ENCODE assay signal across 20 cellular contexts in the genomic region with DNA sequence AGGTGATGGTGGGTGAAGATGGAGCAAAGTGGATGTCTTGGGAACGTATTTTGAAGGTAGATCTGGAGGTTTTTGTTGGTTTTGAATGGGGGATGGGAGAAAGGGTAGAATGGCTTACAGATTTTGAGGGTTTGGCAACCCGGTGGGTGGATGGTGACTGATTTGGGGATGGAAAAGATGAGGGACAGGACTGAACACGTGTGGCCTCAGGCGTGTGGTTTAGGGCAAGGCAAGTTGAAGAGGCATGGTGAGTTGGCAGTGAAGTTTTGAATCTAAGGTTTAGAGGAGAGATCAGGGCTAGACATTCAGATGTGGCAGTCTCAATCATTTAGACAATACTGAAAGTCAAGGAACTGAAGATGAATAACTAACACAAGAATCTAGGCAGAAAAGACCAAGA. TPM values are rescaled to one million over a fixed set of nuclear protein-coding genes. Genes with fewer than 3 reads are reported as not detected.
A peak's percentile ranks its signal among the peaks of the same experiment; 100 is the strongest.
DNase-seq lines count a peak whose midpoint lies in the region; ATAC-seq and TF ChIP-seq lines count a peak whose summit lies in the region.
"Had no signal": no experiment of that assay in that cellular context is flagged by ENCODE, and none has a peak within 500 bp of the region (broad histone marks: within the 10 kb centered on the region; RNA-seq: fewer than 3 reads in every experiment).

No MANE protein-coding gene starts in this region.

- H3K9ac ChIP-seq in IMR-90 (ENCODE audit: low read depth, low read length) = no peak overlapping the region
- H3K9ac ChIP-seq: neural progenitor cell had no signal

- no peak overlapping the region for H2BK20ac ChIP-seq in IMR-90 (ENCODE audit: low read depth, low read length)

- H3K9me1 ChIP-seq in IMR-90 (ENCODE audit: insufficient read depth, low read length) = peaks cover 4% of the 10 kb centered on the region

- H3K9me3 Mint-ChIP-seq in CD4-positive, CD25-positive, alpha-beta regulatory T cell = no peaks in the 10 kb centered on the region
- H3K9me3 Mint-ChIP-seq in activated naive CD4-positive, alpha-beta T cell treated with anti-CD3 and anti-CD28 coated beads, Interleukin-2, amount 50 U/mL, for 24 hours = no peaks in the 10 kb centered on the region
- H3K9me3 Mint-ChIP-seq: neural progenitor cell had no signal

- no peak overlapping the region for H2AK9ac ChIP-seq in IMR-90 (replicated peaks; ENCODE audit: low read depth, low read length, poor library complexity)

- intact Hi-C loops in IMR-90 (cut with micrococcal nuclease) = no loop called here

- H3K4me2 ChIP-seq in IMR-90 (ENCODE audit: low read depth, low read length) = no peak overlapping the region
- H3K4me2 ChIP-seq: neural progenitor cell had no signal

- TF ChIP-seq CTCF in IMR-90 (conservative IDR thresholded peaks at IDR 0.05; ENCODE audit: low read depth, low read length) = no peak

- TF ChIP-seq RAD21 in IMR-90 (IDR thresholded peaks at IDR 0.05; ENCODE audit: low read length) = no peak

- peak overlapping the region in 2 of 4 donors; percentile 1 to 73 for H3K4me3 Mint-ChIP-seq in CD4-positive, CD25-positive, alpha-beta regulatory T cell
- no peak overlapping the region for H3K4me3 Mint-ChIP-seq in activated naive CD4-positive, alpha-beta T cell treated with anti-CD3 and anti-CD28 coated beads, Interleukin-2, amount 50 U/mL, for 24 hours
- H3K4me3 Mint-ChIP-seq: neural progenitor cell had no signal

- peaks cover 9% of the 10 kb centered on the region for H3K4me1 ChIP-seq in CD4-positive, CD25-positive, alpha-beta regulatory T cell (ENCODE audit: control insufficient read depth, insufficient read depth, low read length, poor library complexity, severe bottlenecking)
- H3K4me1 ChIP-seq in IMR-90 (ENCODE audit: control insufficient read depth, insufficient read depth, low read length) = peaks cover 3% of the 10 kb centered on the region; the same call in 1 of the 2 replicates

- peaks cover 4 to 17% (median 10%) of the 10 kb centered on the region in 4 donors for H3K4me1 Mint-ChIP-seq in CD4-positive, CD25-positive, alpha-beta regulatory T cell
- peaks cover 15% of the 10 kb centered on the region for H3K4me1 Mint-ChIP-seq in activated naive CD4-positive, alpha-beta T cell treated with anti-CD3 and anti-CD28 coated beads, Interleukin-2, amount 50 U/mL, for 24 hours
- H3K4me1 Mint-ChIP-seq: neural progenitor cell had no signal

- no peaks in the 10 kb centered on the region for H4K20me1 ChIP-seq in IMR-90 (ENCODE audit: insufficient read depth, low read length)

- H3K9me3 ChIP-seq in CD4-positive, CD25-positive, alpha-beta regulatory T cell (ENCODE audit: control insufficient read depth in 2 of 2, low read length in 2 of 2) = no peaks in the 10 kb centered on the region
- no peaks in the 10 kb centered on the region for H3K9me3 ChIP-seq in IMR-90 (ENCODE audit: control insufficient read depth, insufficient read depth, low read length)
- H3K9me3 ChIP-seq: esophagus muscularis mucosa had no signal

- no peak overlapping the region for H3K27ac ChIP-seq in CD4-positive, CD25-positive, alpha-beta regulatory T cell (ENCODE audit: insufficient read depth, low read length, poor library complexity, severe bottlenecking)
- no peak overlapping the region for H3K27ac ChIP-seq in IMR-90 (ENCODE audit: insufficient read depth, low read length)
- H3K27ac ChIP-seq: esophagus muscularis mucosa, neural progenitor cell had no signal

- H2BK5ac ChIP-seq in IMR-90 (ENCODE audit: low read depth, low read length, poor library complexity, severe bottlenecking) = no peak overlapping the region

- no peak overlapping the region for H3K23ac ChIP-seq in IMR-90 (ENCODE audit: low read depth, low read length)

- WGBS in IMR-90 (ENCODE audit: extremely low coverage in 2 of 2, insufficient read length in 1 of 2), 2 experiments = 34% methylated on average over 4 of the region's 4 CpGs; no CpG with 5 or more reads in 1 of the 2 experiments

- CTCF ChIA-PET in IMR-90 (lab: Yijun Ruan, JAX) = no interaction called here

- peak overlapping the region; percentile 69 to 87 (median 77) for H3K27ac Mint-ChIP-seq in CD4-positive, CD25-positive, alpha-beta regulatory T cell
- peak overlapping the region; percentile 64 for H3K27ac Mint-ChIP-seq in activated naive CD4-positive, alpha-beta T cell treated with anti-CD3 and anti-CD28 coated beads, Interleukin-2, amount 50 U/mL, for 24 hours
- H3K27ac Mint-ChIP-seq: neural progenitor cell had no signal

- H3K4me3 ChIP-seq in CD4-positive, CD25-positive, alpha-beta regulatory T cell (ENCODE audit: low read depth, low read length) = no peak overlapping the region
- H3K4me3 ChIP-seq in IMR-90 (ENCODE audit: insufficient read depth, low read depth, low read length) = no peak overlapping the region
- H3K4me3 ChIP-seq: esophagus muscularis mucosa, neural progenitor cell had no signal

- peak overlapping the region; percentile 43 for H2AFZ ChIP-seq in IMR-90 (replicated peaks; ENCODE audit: low read length, poor library complexity)
- H2AFZ ChIP-seq: neural progenitor cell had no signal

- no peak overlapping the region for H2AK5ac ChIP-seq in IMR-90 (ENCODE audit: low read depth, low read length)

- no peak overlapping the region for H2BK15ac ChIP-seq in IMR-90 (ENCODE audit: low read depth, low read length)

- in situ Hi-C loops in IMR-90 (cut with MboI; ENCODE audit: low sequenced_read_pairs) = no loop called here

- H4K5ac ChIP-seq in IMR-90 (ENCODE audit: low read depth, low read length) = no peak overlapping the region

- H2BK120ac ChIP-seq in IMR-90 (ENCODE audit: low read depth, low read length) = no peak overlapping the region

- no peak overlapping the region for H4K91ac ChIP-seq in IMR-90 (ENCODE audit: insufficient read depth, low read depth, low read length)

- no peaks in the 10 kb centered on the region for H3K79me1 ChIP-seq in IMR-90 (ENCODE audit: low read depth in 1 of 2, low read length in 2 of 2)

- POLR2A ChIA-PET in IMR-90 (lab: Charles Lee; ENCODE audit: unreplicated experiment) = no interaction called here

- dilution Hi-C loops in IMR-90 (cut with HindIII; ENCODE audit: low sequenced_read_pairs, unreplicated experiment) = no loop called here

- no peaks in the 10 kb centered on the region for H3K27me3 ChIP-seq in CD4-positive, CD25-positive, alpha-beta regulatory T cell (ENCODE audit: control insufficient read depth, insufficient read depth, low read length)
- H3K27me3 ChIP-seq in IMR-90 (ENCODE audit: control insufficient read depth, insufficient read depth, low read length) = peaks cover 15% of the 10 kb centered on the region
- H3K27me3 ChIP-seq: esophagus muscularis mucosa had no signal

- no peak overlapping the region for H3K14ac ChIP-seq in IMR-90 (replicated peaks; ENCODE audit: low read depth, low read length)

- no peak for ATAC-seq in CD4-positive, CD25-positive, alpha-beta regulatory T cell (ENCODE audit: low read depth in 2 of 2)
- ATAC-seq in IMR-90 (ENCODE audit: low read depth) (no peak), HG02840 (IDR thresholded peaks at IDR 0.05; ENCODE audit: low FRiP score, unreplicated experiment) (no peak), GM18909 (IDR thresholded peaks at IDR 0.05; ENCODE audit: poor library complexity, unreplicated experiment) (no peak)

- no peak overlapping the region for H3K4ac ChIP-seq in IMR-90 (ENCODE audit: low read depth, low read length)

- H3K27me3 Mint-ChIP-seq in CD4-positive, CD25-positive, alpha-beta regulatory T cell = no peaks in the 10 kb centered on the region
- no peaks in the 10 kb centered on the region for H3K27me3 Mint-ChIP-seq in activated naive CD4-positive, alpha-beta T cell treated with anti-CD3 and anti-CD28 coated beads, Interleukin-2, amount 50 U/mL, for 24 hours

- no peak for DNase-seq in CD4-positive, CD25-positive, alpha-beta regulatory T cell
- no peak for DNase-seq in IMR-90
- DNase-seq in stimulated activated CD4-positive, alpha-beta T cell treated with anti-CD3 and anti-CD28 coated beads, Interleukin-1b, Interleukin-23, amount 100 ng/mL, for 48 hours = peak; percentile 88
- DNase-seq in NCI-H2029 treated with DMSO at 0.1 percent for 48 hours (lab: John Stamatoyannopoulos, UW) = no peak
- no peak for DNase-seq in NCI-H774 (lab: John Stamatoyannopoulos, UW)
- DNase-seq: cortex of kidney, DMS 273 treated with DMSO at 0.1 percent for 48 hours, GOT3, head of caudate nucleus, mesendoderm, NCI-H1694 treated with DMSO at 0.1 percent for 48 hours, NCI-H446 treated with DMSO at 0.1 percent for 48 hours, SHP77 treated with DMSO at 0.1 percent for 48 hours, substantia nigra had no signal

- no peak for TF ChIP-seq POLR2A in IMR-90 (IDR thresholded peaks at IDR 0.05; ENCODE audit: low read depth, low read length)

- no peak overlapping the region for H4K8ac ChIP-seq in IMR-90 (ENCODE audit: low read depth in 2 of 2, low read length in 2 of 2)

- H3K56ac ChIP-seq in IMR-90 (ENCODE audit: extremely low read depth, insufficient read depth, low read length) = no peak overlapping the region

- no TSS peak for BruUV-seq in IMR-90 (replicated peaks; lab: Mats Ljungman, UMichigan)

- H3K18ac ChIP-seq in IMR-90 (ENCODE audit: low read depth, low read length) = no peak overlapping the region

- H3K36me3 Mint-ChIP-seq in CD4-positive, CD25-positive, alpha-beta regulatory T cell = no peaks in the 10 kb centered on the region
- no peaks in the 10 kb centered on the region for H3K36me3 Mint-ChIP-seq in activated naive CD4-positive, alpha-beta T cell treated with anti-CD3 and anti-CD28 coated beads, Interleukin-2, amount 50 U/mL, for 24 hours
- H3K36me3 Mint-ChIP-seq: neural progenitor cell had no signal

- no peaks in the 10 kb centered on the region for H3K36me3 ChIP-seq in CD4-positive, CD25-positive, alpha-beta regulatory T cell (ENCODE audit: control insufficient read depth, insufficient read depth, low read length)
- no peaks in the 10 kb centered on the region for H3K36me3 ChIP-seq in IMR-90 (ENCODE audit: control insufficient read depth, insufficient read depth, low read length)
- H3K36me3 ChIP-seq: esophagus muscularis mucosa, neural progenitor cell had no signal

RNA-seq across cellular contexts. Expression of gene DCTPP1, which starts 5.0 kb away (rescaled TPM):
- 20.1 TPM for total RNA-seq in CD4-positive, CD25-positive, alpha-beta regulatory T cell
- 100 to 1,000 TPM in 3 of 4 donors, 10 to 100 TPM in 1; 93.5 to 110 (median 103) TPM for polyA plus RNA-seq in CD4-positive, CD25-positive, alpha-beta regulatory T cell
- 23.3 and 24.9 TPM in 2 replicates for total RNA-seq in IMR-90 (2012; rRNA removed)
- 45.5 and 48.9 TPM in 2 replicates for polyA plus RNA-seq in IMR-90 (2012; rRNA removed)
- polyA plus RNA-seq in IMR-90 (2012; cell fraction: cytosol; rRNA removed) = 50.7 and 53.0 TPM in 2 replicates
- 14.2 and 16.1 TPM in 2 replicates for polyA plus RNA-seq in IMR-90 (2012; cell fraction: nucleus; rRNA removed; ENCODE audit: low replicate concordance)

RNA-seq across cellular contexts. Expression of gene SEPHS2, which starts 10.8 kb away (rescaled TPM):
- total RNA-seq in CD4-positive, CD25-positive, alpha-beta regulatory T cell = 26.0 TPM
- 10 to 100 TPM; 76.4 to 89.8 (median 81.5) TPM for polyA plus RNA-seq in CD4-positive, CD25-positive, alpha-beta regulatory T cell
- total RNA-seq in IMR-90 (2012; rRNA removed) = 10.4 and 10.6 TPM in 2 replicates
- 25.5 and 31.4 TPM in 2 replicates for polyA plus RNA-seq in IMR-90 (2012; rRNA removed)
- 15.2 and 18.1 TPM in 2 replicates for polyA plus RNA-seq in IMR-90 (2012; cell fraction: cytosol; rRNA removed)
- polyA plus RNA-seq in IMR-90 (2012; cell fraction: nucleus; rRNA removed; ENCODE audit: low replicate concordance) = 6.0 and 10.4 TPM in 2 replicates

RNA-seq across cellular contexts. Expression of gene ZNF771, which starts 27.4 kb away (rescaled TPM):
- 2.3 TPM for total RNA-seq in CD4-positive, CD25-positive, alpha-beta regulatory T cell
- polyA plus RNA-seq in CD4-positive, CD25-positive, alpha-beta regulatory T cell = 1 to 10 TPM; 1.7 to 3.8 (median 3.3) TPM
- total RNA-seq in IMR-90 (2012; rRNA removed) = 5.2 and 5.8 TPM in 2 replicates
- 10.9 and 16.8 TPM in 2 replicates for polyA plus RNA-seq in IMR-90 (2012; rRNA removed)
- 13.4 and 37.4 TPM in 2 replicates for polyA plus RNA-seq in IMR-90 (2012; cell fraction: cytosol; rRNA removed)
- 19.9 and 62.3 TPM in 2 replicates for polyA plus RNA-seq in IMR-90 (2012; cell fraction: nucleus; rRNA removed; ENCODE audit: low replicate concordance)

RNA-seq across cellular contexts. Expression of gene ITGAL, which starts 37.7 kb away (rescaled TPM):
- total RNA-seq in CD4-positive, CD25-positive, alpha-beta regulatory T cell = 393 TPM
- 100 to 1,000 TPM; 106 to 155 (median 116) TPM for polyA plus RNA-seq in CD4-positive, CD25-positive, alpha-beta regulatory T cell
- not detected in 2 replicates for total RNA-seq in IMR-90 (2012; rRNA removed)
- polyA plus RNA-seq in IMR-90 (2012; rRNA removed) = not detected in 2 replicates
- not detected in 2 replicates for polyA plus RNA-seq in IMR-90 (2012; cell fraction: cytosol; rRNA removed)
- 0.01 TPM in 1 of 2 replicates, not detected in the other for polyA plus RNA-seq in IMR-90 (2012; cell fraction: nucleus; rRNA removed; ENCODE audit: low replicate concordance)
- total RNA-seq: renal cortical epithelial cell had no signal

RNA-seq across cellular contexts. Expression of gene ZNF48, which starts 39.6 kb away (rescaled TPM):
- 6.0 TPM for total RNA-seq in CD4-positive, CD25-positive, alpha-beta regulatory T cell
- 1 to 10 TPM; 4.5 to 8.0 (median 6.7) TPM for polyA plus RNA-seq in CD4-positive, CD25-positive, alpha-beta regulatory T cell
- 6.6 and 6.9 TPM in 2 replicates for total RNA-seq in IMR-90 (2012; rRNA removed)
- 5.8 and 6.7 TPM in 2 replicates for polyA plus RNA-seq in IMR-90 (2012; rRNA removed)
- 5.6 and 5.8 TPM in 2 replicates for polyA plus RNA-seq in IMR-90 (2012; cell fraction: cytosol; rRNA removed)
- 5.3 and 10.5 TPM in 2 replicates for polyA plus RNA-seq in IMR-90 (2012; cell fraction: nucleus; rRNA removed; ENCODE audit: low replicate concordance)
